Comparison of ENCODE assay signal across 23 cellular contexts in genomic region chr7:50412958-50413357, GRCh38. TPM values are rescaled to one million over a fixed set of nuclear protein-coding genes. Genes with fewer than 3 reads are reported as not detected.
A peak's percentile ranks its signal among the peaks of the same experiment; 100 is the strongest.
DNase-seq lines count a peak whose midpoint lies in the region; FAIRE-seq and TF ChIP-seq lines count a peak whose summit lies in the region.
"Had no signal": no experiment of that assay in that cellular context is flagged by ENCODE, and none has a peak within 500 bp of the region (broad histone marks: within the 10 kb centered on the region; RNA-seq: fewer than 3 reads in every experiment).

No MANE protein-coding gene starts in this region.

- intact Hi-C loops in mammary epithelial cell (cut with micrococcal nuclease), result no loop called here

- peak overlapping the region; percentile 49 to 91 (median 69) for H3K4me2 ChIP-seq in BLaER1 treated with 17β-estradiol and CSF1 and Interleukin-3, amounts not matched to agents 10 nM and 100 nM
- H3K4me2 ChIP-seq in H1 (ENCODE audit: insufficient read depth in 1 of 2, low read depth in 2 of 2, low read length in 2 of 2), result no peak overlapping the region
- H3K4me2 ChIP-seq in mammary epithelial cell (ENCODE audit: insufficient read depth, low read depth, low read length), result no peak overlapping the region

- BruUV-seq in mammary epithelial cell (replicated peaks; lab: Mats Ljungman, UMichigan), result no TSS peak

- no peaks in the 10 kb centered on the region for H3K79me2 ChIP-seq in H1 (ENCODE audit: control insufficient read depth in 1 of 2, insufficient read depth in 2 of 2, low read length in 2 of 2)
- H3K79me2 ChIP-seq in mammary epithelial cell (ENCODE audit: insufficient read depth, low read length), result no peaks in the 10 kb centered on the region

- no peak for TF ChIP-seq EP300 in H1 (IDR thresholded peaks at IDR 0.05; ENCODE audit: borderline replicate concordance in 1 of 2, low read depth in 2 of 2, low read length in 2 of 2)

- no peak overlapping the region for H2AK5ac ChIP-seq in H1 (ENCODE audit: low read depth, low read length)

- H2AFZ ChIP-seq in H1 (ENCODE audit: low read length) (no peak overlapping the region), mammary epithelial cell (ENCODE audit: low read depth, low read length) (no peak overlapping the region)

- H2BK5ac ChIP-seq in H1 (ENCODE audit: low read depth, low read length), result no peak overlapping the region

- TF ChIP-seq CTCF in GM13976 (IDR thresholded peaks at IDR 0.05; ENCODE audit: borderline replicate concordance, control extremely low read depth, extremely low read depth, insufficient read depth, missing control alignments), result no peak
- TF ChIP-seq CTCF in H1 (IDR thresholded peaks at IDR 0.05; ENCODE audit: control extremely low read depth in 1 of 3, insufficient read depth in 1 of 3, low read depth in 1 of 3, low read length in 3 of 3), result no peak
- no peak for TF ChIP-seq CTCF in brain microvascular endothelial cell (IDR thresholded peaks at IDR 0.05; ENCODE audit: low read depth, low read length, missing control alignments)
- no peak for TF ChIP-seq CTCF in mammary epithelial cell (conservative IDR thresholded peaks at IDR 0.05 in 1 of 2, IDR thresholded peaks at IDR 0.05 in 1 of 2; ENCODE audit: extremely low read depth in 1 of 2, insufficient read depth in 1 of 2, low read depth in 1 of 2, low read length in 2 of 2)

- no peak overlapping the region for H3K4ac ChIP-seq in H1 (replicated peaks; ENCODE audit: insufficient read length, low read depth, low read length)

- H3K23ac ChIP-seq in H1 (ENCODE audit: insufficient read length), result no peak overlapping the region

- H3K27ac ChIP-seq in BLaER1 treated with 17β-estradiol and CSF1 and Interleukin-3, amounts not matched to agents 10 nM and 100 nM, result peak overlapping the region in 7 of 11 experiments; percentile 9 to 61 (median 19); a peak in 7 of 22 replicates
- H3K27ac ChIP-seq in H1 (ENCODE audit: low read depth, low read length) (no peak overlapping the region), brain microvascular endothelial cell (no peak overlapping the region), mammary epithelial cell (ENCODE audit: insufficient read depth, low read depth, low read length) (no peak overlapping the region)
- H3K27ac ChIP-seq: lower lobe of right lung, right lobe of liver, testis had no signal

- H3K79me1 ChIP-seq in H1 (ENCODE audit: low read depth, low read length), result no peaks in the 10 kb centered on the region; the same call in 1 of the 2 replicates

- H3K56ac ChIP-seq in H1 (replicated peaks; ENCODE audit: insufficient read length, low read depth, low read length), result no peak overlapping the region

- H4K5ac ChIP-seq in H1 (ENCODE audit: insufficient read length, low read depth, low read length), result no peak overlapping the region

- TF ChIP-seq POLR2A in H1 (IDR thresholded peaks at IDR 0.05; ENCODE audit: control extremely low read depth in 1 of 2, low read depth in 2 of 2, low read length in 2 of 2), result no peak

- H2BK15ac ChIP-seq in H1 (ENCODE audit: low read length), result no peak overlapping the region

- DNase-seq in GM13976 (ENCODE audit: low spot score) (peak; percentile 16), NOMO-1 (lab: John Stamatoyannopoulos, UW; ENCODE audit: unreplicated experiment in 2 of 2) (peak; percentile 78 to 79), H1 (ENCODE audit: low read depth in 1 of 2, low spot score in 2 of 2) (no peak), brain microvascular endothelial cell (no peak), COLO668 (lab: John Stamatoyannopoulos, UW; ENCODE audit: unreplicated experiment) (no peak), mammary epithelial cell (no peak)
- DNase-seq: CD4-positive, alpha-beta T cell; HFFc6; KBM-7; lower lobe of right lung; NCI-H1048; NCI-H187 treated with DMSO at 0.1 percent for 48 hours; NCI-H524 treated with DMSO at 0.1 percent for 48 hours; PC-3; right lobe of liver; Right ventricle myocardium superior; stimulated activated CD4-positive, alpha-beta T cell treated with anti-CD3 and anti-CD28 coated beads, Interleukin-12 subunit alpha, Interleukin-12 subunit beta, amount 100 ng/mL, for 4 hours; stimulated activated CD4-positive, alpha-beta T cell treated with anti-CD3 and anti-CD28 coated beads, Interleukin-4, amount 100 ng/mL, for 24 hours; stimulated activated naive CD4-positive, alpha-beta T cell treated with Interleukin-2 at 50 U/mL for 16 hours; testis had no signal

- no peaks in the 10 kb centered on the region for H3K23me2 ChIP-seq in H1 (ENCODE audit: low read depth, low read length)

- H3K14ac ChIP-seq in H1 (ENCODE audit: insufficient read length), result no peak overlapping the region

- H4K8ac ChIP-seq in H1 (ENCODE audit: extremely low read depth, insufficient read depth, low read length), result no peak overlapping the region

- H2BK20ac ChIP-seq in H1 (ENCODE audit: low read length), result no peak overlapping the region

- H4K91ac ChIP-seq in H1 (replicated peaks; ENCODE audit: insufficient read length, low read length), result no peak overlapping the region

- no peak overlapping the region for H2BK12ac ChIP-seq in H1 (ENCODE audit: low read depth, low read length)

- 0 out of 2 replicates have a peak overlapping the region, but pooled peaks have one; percentile 4 for H3K18ac ChIP-seq in H1 (ENCODE audit: extremely low read depth, low read length)

- dilution Hi-C loops in mammary epithelial cell (cut with HindIII; ENCODE audit: low sequenced_read_pairs), result no loop called here

- no peaks in the 10 kb centered on the region for H3K36me3 ChIP-seq in BLaER1 treated with 17β-estradiol and CSF1 and Interleukin-3, amounts not matched to agents 10 nM and 100 nM
- no peaks in the 10 kb centered on the region for H3K36me3 ChIP-seq in H1 (ENCODE audit: control insufficient read depth in 2 of 4, insufficient read depth in 4 of 4, low read length in 3 of 4)
- no peaks in the 10 kb centered on the region for H3K36me3 ChIP-seq in brain microvascular endothelial cell (replicated peaks)
- H3K36me3 ChIP-seq in mammary epithelial cell (ENCODE audit: insufficient read depth, low read length), result no peaks in the 10 kb centered on the region
- H3K36me3 ChIP-seq: lower lobe of right lung, right lobe of liver had no signal

- WGBS in H1 (ENCODE audit: extremely low coverage in 1 of 2, insufficient coverage in 1 of 2, insufficient read length in 1 of 2, insufficient replicate concordance in 2 of 2, low coverage in 1 of 2, low lambda C conversion rate in 2 of 2, missing lambda C conversion rate in 1 of 2), 2 experiments, result 81% methylated on average over 3 of the region's 4 CpGs; no CpG with 5 or more reads in 1 of the 2 experiments
- WGBS in mammary epithelial cell (ENCODE audit: low coverage, missing lambda C conversion rate), result 56% methylated on average over 4 of the region's 4 CpGs

- CTCF ChIA-PET in H1 (lab: Charles Lee; ENCODE audit: partially characterized antibody) (interaction anchor here (1.1 to 1.2 kb wide), 2 partner anchors 8 to 319 kb away, joined by 3 read pairs; no protein-coding TSS in a partner anchor), mammary epithelial cell (lab: Charles Lee; ENCODE audit: low non-redundant PET) (no interaction called here)

- no peak overlapping the region for H2BK120ac ChIP-seq in H1 (replicated peaks; ENCODE audit: low read depth, low read length)

- peaks cover 0 to 8% (median 0%) of the 10 kb centered on the region in 11 experiments; a peak in 1 of 22 replicates for H4K20me1 ChIP-seq in BLaER1 treated with 17β-estradiol and CSF1 and Interleukin-3, amounts not matched to agents 10 nM and 100 nM
- no peaks in the 10 kb centered on the region for H4K20me1 ChIP-seq in H1 (replicated peaks in 1 of 2; ENCODE audit: control insufficient read depth in 1 of 2, insufficient read depth in 2 of 2, low read length in 2 of 2)
- H4K20me1 ChIP-seq in mammary epithelial cell (ENCODE audit: insufficient read depth, low read length), result no peaks in the 10 kb centered on the region

- no peak for TF ChIP-seq RAD21 in H1 (IDR thresholded peaks at IDR 0.05 in 1 of 2, conservative IDR thresholded peaks at IDR 0.05 in 1 of 2; ENCODE audit: low read depth in 2 of 2, low read length in 2 of 2)

- H3K9ac ChIP-seq in BLaER1 treated with 17β-estradiol and CSF1 and Interleukin-3, amounts not matched to agents 10 nM and 100 nM, result no peak overlapping the region; a peak in 2 of 22 replicates
- H3K9ac ChIP-seq in H1 (replicated peaks in 1 of 4; ENCODE audit: extremely low read depth in 1 of 4, low read depth in 3 of 4, low read length in 3 of 4) (no peak overlapping the region), mammary epithelial cell (ENCODE audit: insufficient read depth, low read length) (no peak overlapping the region)

- FAIRE-seq in H1 (lab: Jason Lieb, UNC), result no peak
- FAIRE-seq: GM18507, TTC549 had no signal

- in situ Hi-C loops in GM13976 (cut with MboI; ENCODE audit: low sequenced_read_pairs, unreplicated experiment), result loop anchor here (10.0 kb wide), 1 partner anchor 268 kb away; no protein-coding TSS in a partner anchor
- in situ Hi-C loops in brain microvascular endothelial cell (cut with HindIII; ENCODE audit: low pct_ligation_motif_present, low sequenced_read_pairs), result no loop called here
- in situ Hi-C loops in mammary epithelial cell (cut with MboI; ENCODE audit: low sequenced_read_pairs in 2 of 2), result loop anchor here in 1 of 2 donors (10.0 kb wide), 1 partner anchor 208 kb away; no protein-coding TSS in a partner anchor

- no peaks in the 10 kb centered on the region for H3K27me3 ChIP-seq in BLaER1 treated with 17β-estradiol and CSF1 and Interleukin-3, amounts not matched to agents 10 nM and 100 nM
- no peaks in the 10 kb centered on the region; a peak in 1 of 7 replicates for H3K27me3 ChIP-seq in H1 (replicated peaks in 1 of 4; ENCODE audit: control insufficient read depth in 3 of 4, extremely low read depth in 1 of 4, insufficient read depth in 3 of 4, low read length in 3 of 4)
- H3K27me3 ChIP-seq in brain microvascular endothelial cell (replicated peaks), result no peaks in the 10 kb centered on the region
- H3K27me3 ChIP-seq in mammary epithelial cell (ENCODE audit: insufficient read depth, low read length), result no peaks in the 10 kb centered on the region
- H3K27me3 ChIP-seq: right lobe of liver, testis had no signal

- no peaks in the 10 kb centered on the region for H3K9me3 ChIP-seq in BLaER1 treated with 17β-estradiol and CSF1 and Interleukin-3, amounts not matched to agents 10 nM and 100 nM (replicated peaks in 1 of 11)
- H3K9me3 ChIP-seq in H1 (ENCODE audit: insufficient read depth in 2 of 2, low read depth in 1 of 2, low read length in 1 of 2), result no peaks in the 10 kb centered on the region
- H3K9me3 ChIP-seq in mammary epithelial cell (replicated peaks; ENCODE audit: insufficient read depth, low read length), result no peaks in the 10 kb centered on the region
- H3K9me3 ChIP-seq: lower lobe of right lung, right lobe of liver, testis had no signal

- H3K4me1 ChIP-seq in BLaER1 treated with 17β-estradiol and CSF1 and Interleukin-3, amounts not matched to agents 10 nM and 100 nM, result peaks cover 76 to 100% (median 86%) of the 10 kb centered on the region in 10 experiments
- H3K4me1 ChIP-seq in H1 (replicated peaks in 1 of 4; ENCODE audit: control insufficient read depth in 3 of 4, insufficient read depth in 4 of 4, low read length in 3 of 4), result peaks cover 0 to 3% (median 0%) of the 10 kb centered on the region in 4 experiments; a peak in 2 of 7 replicates
- H3K4me1 ChIP-seq in mammary epithelial cell (ENCODE audit: insufficient read depth, low read length), result no peaks in the 10 kb centered on the region
- H3K4me1 ChIP-seq: right lobe of liver, testis had no signal

- H3K4me3 ChIP-seq in BLaER1 treated with 17β-estradiol and CSF1 and Interleukin-3, amounts not matched to agents 10 nM and 100 nM, result no peak overlapping the region
- H3K4me3 ChIP-seq in H1 (ENCODE audit: extremely low read depth in 1 of 4, insufficient read depth in 2 of 4, low read depth in 3 of 4, low read length in 4 of 4), result no peak overlapping the region
- no peak overlapping the region for H3K4me3 ChIP-seq in brain microvascular endothelial cell (ENCODE audit: low read depth, low read length)
- H3K4me3 ChIP-seq in mammary epithelial cell (replicated peaks in 1 of 3; ENCODE audit: insufficient read depth in 1 of 3, low read depth in 2 of 3, low read length in 3 of 3), result no peak overlapping the region
- H3K4me3 ChIP-seq: lower lobe of right lung, right lobe of liver, testis had no signal

- POLR2A ChIA-PET in H1 (lab: Charles Lee; ENCODE audit: partially characterized antibody), result no interaction called here

RNA-seq across cellular contexts. Expression of gene FIGNL1, which starts 37.2 kb away (rescaled TPM):
- total RNA-seq in H1 (2021; fragmentation: NEBNext Ultra II Directional; extraction: Animal tissue kit (Norgen Biotek cat#: 25700)), result 9.9 and 11.8 TPM in 2 replicates
- 3.4 and 6.5 TPM in 2 replicates for polyA plus RNA-seq in H1 (2011; rRNA removed)
- 6.7 TPM for polyA plus RNA-seq in H1 (2011; cell fraction: cytosol; rRNA removed)
- 5.1 TPM for polyA plus RNA-seq in H1 (2011; cell fraction: nucleus; rRNA removed)
- 5.3 to 12.8 TPM (median 8.8 TPM) in 4 replicates for polyA plus RNA-seq in H1 (2012, experiment 1 of 2)
- polyA plus RNA-seq in H1 (2012, experiment 2 of 2), result 0.60 TPM
- 6.0 TPM for polyA plus RNA-seq in H1 (2013, experiment 1 of 2)
- 5.0 TPM for polyA plus RNA-seq in H1 (2013, experiment 2 of 2)
- 12.0 and 26.3 TPM in 2 replicates for polyA minus RNA-seq in H1 (2011; rRNA and poly(A)+ RNA removed)
- 10.3 TPM for polyA minus RNA-seq in H1 (2011; cell fraction: cytosol; rRNA and poly(A)+ RNA removed)
- 6.9 TPM for polyA minus RNA-seq in H1 (2011; cell fraction: nucleus; rRNA and poly(A)+ RNA removed)
- total RNA-seq in mammary epithelial cell, result 10 to 100 TPM in 1 of 2 donors, 1 to 10 TPM in 1; 9.0 to 18.3 TPM
- 10.4 TPM for polyA plus RNA-seq in mammary epithelial cell
- polyA minus RNA-seq in mammary epithelial cell, result 6.3 TPM

Comparison
In these comparisons a context has a peak if more than half of its experiments do, and no peak if none do; other contexts are left out.
1. H3K27ac ChIP-seq: peak in BLaER1 treated with 17β-estradiol and CSF1 and Interleukin-3, amounts not matched to agents 10 nM and 100 nM (7 of 11); none in H1 (single experiment), brain microvascular endothelial cell (single experiment) and mammary epithelial cell (single experiment).
2. H3K4me2 ChIP-seq: peak in BLaER1 treated with 17β-estradiol and CSF1 and Interleukin-3, amounts not matched to agents 10 nM and 100 nM (11 of 11); none in H1 (0 of 2) and mammary epithelial cell (single experiment).
3. DNase-seq: peak in GM13976 (single experiment) and NOMO-1 (2 of 2); none in H1 (0 of 2), brain microvascular endothelial cell (single experiment), COLO668 (single experiment) and mammary epithelial cell (single experiment).